Comparison of ENCODE assay signal across 1 cellular context in the genomic region with DNA sequence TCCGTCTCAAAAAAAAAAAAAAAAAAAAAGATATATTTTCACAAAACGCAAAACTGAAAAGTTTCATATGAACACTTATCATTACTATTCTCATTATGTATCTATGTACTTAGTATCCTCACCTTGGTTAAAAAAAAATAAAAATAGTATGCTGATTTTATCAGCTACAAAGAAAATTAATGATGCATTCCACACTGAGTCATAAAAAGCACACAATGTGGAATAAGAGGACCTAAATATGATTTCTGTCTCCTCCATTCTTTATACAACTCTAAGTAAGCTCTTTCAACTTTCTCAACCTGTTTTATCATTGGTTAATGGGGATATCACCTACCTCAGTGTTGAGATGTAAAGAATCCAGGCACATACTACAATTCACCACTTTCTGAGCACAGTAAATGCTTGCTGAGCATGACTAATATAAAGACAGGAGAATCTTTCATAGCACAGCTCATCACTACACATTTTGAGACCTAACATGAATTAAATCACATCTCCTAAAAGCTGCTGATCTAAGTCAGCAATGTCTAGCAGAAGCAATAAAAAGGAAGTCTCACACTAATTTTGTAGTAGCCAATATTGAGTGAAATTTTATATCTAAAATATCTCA.
TF ChIP-seq lines count a peak whose summit lies in the region.

No MANE protein-coding gene starts in this region.

TF ChIP-seq in WTC11, 78 proteins besides CTCF, POLR2A, EP300 and RAD21 (continued from another document):
- TF ChIP-seq, protein P1, sequence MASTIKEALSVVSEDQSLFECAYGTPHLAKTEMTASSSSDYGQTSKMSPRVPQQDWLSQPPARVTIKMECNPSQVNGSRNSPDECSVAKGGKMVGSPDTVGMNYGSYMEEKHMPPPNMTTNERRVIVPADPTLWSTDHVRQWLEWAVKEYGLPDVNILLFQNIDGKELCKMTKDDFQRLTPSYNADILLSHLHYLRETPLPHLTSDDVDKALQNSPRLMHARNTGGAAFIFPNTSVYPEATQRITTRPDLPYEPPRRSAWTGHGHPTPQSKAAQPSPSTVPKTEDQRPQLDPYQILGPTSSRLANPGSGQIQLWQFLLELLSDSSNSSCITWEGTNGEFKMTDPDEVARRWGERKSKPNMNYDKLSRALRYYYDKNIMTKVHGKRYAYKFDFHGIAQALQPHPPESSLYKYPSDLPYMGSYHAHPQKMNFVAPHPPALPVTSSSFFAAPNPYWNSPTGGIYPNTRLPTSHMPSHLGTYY (CRISPR knock-in tag; IDR thresholded peaks at IDR 0.05) = no peak
